ENCODE assay signal across 10 cellular contexts in the genomic region with DNA sequence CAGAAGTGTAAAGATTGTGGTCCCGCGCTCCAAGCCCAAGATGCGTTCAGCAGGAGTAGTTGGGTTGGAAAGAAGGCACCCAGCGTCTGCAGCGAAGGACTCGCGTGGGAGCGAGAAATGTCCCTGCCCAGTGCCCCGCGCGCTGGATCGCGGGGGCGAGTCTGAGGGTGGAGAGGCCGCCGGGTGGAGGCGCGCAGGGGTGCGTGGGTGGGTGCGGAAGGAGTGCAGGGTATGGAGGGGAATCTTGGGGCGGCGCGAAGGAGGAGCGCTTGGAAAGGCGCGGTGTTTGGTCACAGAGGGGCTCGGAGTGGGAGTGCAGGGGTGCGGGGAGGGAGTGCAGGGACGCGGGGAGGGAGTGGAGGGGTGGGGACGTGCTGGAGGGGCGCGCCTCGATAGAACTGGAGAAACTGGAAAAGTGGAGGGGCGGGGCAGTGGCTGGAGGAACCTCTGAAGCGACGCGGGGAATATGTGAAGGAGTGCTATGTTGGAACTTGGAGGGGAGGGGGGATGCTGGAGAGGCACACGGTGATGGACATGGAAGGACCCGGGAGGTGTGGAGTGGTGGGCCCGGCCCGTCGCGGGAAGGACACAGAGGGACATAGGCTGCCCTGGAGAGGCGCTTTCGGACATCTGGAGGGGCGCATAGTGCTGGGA. TPM values are rescaled to one million over a fixed set of nuclear protein-coding genes. Genes with fewer than 3 reads are reported as not detected.
A peak's percentile ranks its signal among the peaks of the same experiment; 100 is the strongest.
DNase-seq lines count a peak whose midpoint lies in the region; ATAC-seq lines count a peak whose summit lies in the region.
"Had no signal": no experiment of that assay in that cellular context is flagged by ENCODE, and none has a peak within 500 bp of the region (broad histone marks: within the 10 kb centered on the region; RNA-seq: fewer than 3 reads in every experiment).

No MANE protein-coding gene starts in this region.

- ATAC-seq in activated T-helper 17 cell treated with anti-CD3 and anti-CD28 coated beads, Interleukin-2, amount 50 U/mL, for 72 hours (replicated peaks): no peak
- ATAC-seq in left ventricle myocardium superior (peak; percentile 44), sciatic nerve (peak; percentile 34), GM19397 (IDR thresholded peaks at IDR 0.05; ENCODE audit: unreplicated experiment) (no peak)
- ATAC-seq: mucosa of descending colon had no signal

- H3K9me3 Mint-ChIP-seq in activated T-helper 17 cell treated with anti-CD3 and anti-CD28 coated beads, Interleukin-2, amount 50 U/mL, for 72 hours: no peaks in the 10 kb centered on the region

- H3K27me3 Mint-ChIP-seq in activated T-helper 17 cell treated with anti-CD3 and anti-CD28 coated beads, Interleukin-2, amount 50 U/mL, for 72 hours: peaks cover 33% of the 10 kb centered on the region

- intact Hi-C loops in left ventricle myocardium superior (cut with micrococcal nuclease) (no loop called here), sciatic nerve (cut with DNase I) (no loop called here)

- H3K4me3 Mint-ChIP-seq in activated T-helper 17 cell treated with anti-CD3 and anti-CD28 coated beads, Interleukin-2, amount 50 U/mL, for 72 hours: peak overlapping the region; percentile 6

- DNase-seq in GM03348 (ENCODE audit: low spot score) (peak; percentile 50), left ventricle myocardium superior (no peak), sciatic nerve (ENCODE audit: low spot score) (no peak), NCI-H146 (lab: John Stamatoyannopoulos, UW) (no peak), 8988T (no peak), RKO (ENCODE audit: low spot score) (no peak)

- no peak overlapping the region for H3K27ac Mint-ChIP-seq in activated T-helper 17 cell treated with anti-CD3 and anti-CD28 coated beads, Interleukin-2, amount 50 U/mL, for 72 hours

- H3K4me1 Mint-ChIP-seq in activated T-helper 17 cell treated with anti-CD3 and anti-CD28 coated beads, Interleukin-2, amount 50 U/mL, for 72 hours: no peaks in the 10 kb centered on the region

- H3K36me3 Mint-ChIP-seq in activated T-helper 17 cell treated with anti-CD3 and anti-CD28 coated beads, Interleukin-2, amount 50 U/mL, for 72 hours (ENCODE audit: low read depth): no peaks in the 10 kb centered on the region

RNA-seq across cellular contexts. Expression of a gene that starts 21.1 kb away (rescaled TPM):
- total RNA-seq in activated T-helper 17 cell treated with anti-CD3 and anti-CD28 coated beads, Interleukin-2, amount 50 U/mL, for 72 hours: not detected
- total RNA-seq in left ventricle myocardium superior (80.2 TPM), sciatic nerve (1.3 TPM)
- total RNA-seq: HT1080 had no signal

Comparison
In these comparisons a context has a peak if more than half of its experiments do, and no peak if none do; other contexts are left out.
1. ATAC-seq: peak in left ventricle myocardium superior (single experiment) and sciatic nerve (single experiment); none in activated T-helper 17 cell treated with anti-CD3 and anti-CD28 coated beads, Interleukin-2, amount 50 U/mL, for 72 hours (single experiment) and GM19397 (single experiment).
2. RNA of a gene that starts 21.1 kb away (total RNA-seq): 80.2 TPM in left ventricle myocardium superior (single experiment); 1.3 TPM in sciatic nerve (single experiment) and not detected in activated T-helper 17 cell treated with anti-CD3 and anti-CD28 coated beads, Interleukin-2, amount 50 U/mL, for 72 hours; every median in the first group is over 10 times any median in the second.